Comparison of ENCODE assay signal across 8 cellular contexts in the genomic region with DNA sequence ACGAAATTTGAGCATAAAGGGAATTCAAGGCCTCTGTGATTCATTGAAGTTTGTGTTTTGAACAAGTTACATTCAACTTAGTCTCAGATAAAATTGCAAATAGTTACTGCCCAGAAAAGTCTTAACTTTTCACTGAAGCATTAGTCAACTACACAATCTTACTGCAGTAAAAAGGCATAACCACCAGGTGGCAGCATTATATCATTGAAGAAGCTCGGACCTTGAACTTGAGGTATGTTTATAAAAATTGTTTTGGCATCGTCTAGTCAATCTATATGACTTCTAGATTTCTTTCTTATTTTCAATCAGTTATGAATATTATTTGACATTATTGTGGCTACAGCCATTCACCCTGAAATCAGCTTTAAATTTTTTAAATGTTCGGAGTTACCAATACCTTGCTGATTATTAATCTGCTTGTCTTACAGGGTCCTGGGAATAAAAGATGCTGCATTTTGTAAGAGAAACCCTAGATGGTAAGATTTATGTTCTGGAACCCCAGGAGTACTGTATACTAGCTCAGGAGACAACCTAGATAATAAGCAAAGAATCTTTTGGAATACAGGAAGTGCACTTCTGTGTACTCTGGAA.
DNase-seq lines count a peak whose midpoint lies in the region; ATAC-seq, FAIRE-seq and TF ChIP-seq lines count a peak whose summit lies in the region.

No MANE protein-coding gene starts in this region.

- no peak overlapping the region for H3K27ac Mint-ChIP-seq in CD8-positive, alpha-beta memory T cell
- H3K27ac Mint-ChIP-seq in MCF 10A (ENCODE audit: low read depth, unreplicated experiment): no peak overlapping the region

- POLR2A ChIA-PET in CD8-positive, alpha-beta memory T cell (lab: Charles Lee): no interaction called here
- POLR2A ChIA-PET in IMR-90 (lab: Charles Lee; ENCODE audit: unreplicated experiment): no interaction called here
- POLR2A ChIA-PET in MCF 10A (lab: Yijun Ruan, JAX): interaction anchor here (0.7 to 2.5 kb wide), 7 partner anchors 15 to 462 kb away, joined by 3 to 9 read pairs (median 4); a partner anchor contains a TSS

- H3K79me1 ChIP-seq in IMR-90 (ENCODE audit: low read depth in 1 of 2, low read length in 2 of 2): no peaks in the 10 kb centered on the region

- H3K9me3 Mint-ChIP-seq in CD8-positive, alpha-beta memory T cell: no peaks in the 10 kb centered on the region
- no peaks in the 10 kb centered on the region for H3K9me3 Mint-ChIP-seq in MCF 10A (ENCODE audit: unreplicated experiment)

- BruUV-seq in IMR-90 (replicated peaks; lab: Mats Ljungman, UMichigan) (no TSS peak), MCF 10A (replicated peaks; lab: Mats Ljungman, UMichigan) (no TSS peak)

- peak; percentile 81 for FAIRE-seq in keratinocyte (lab: Jason Lieb, UNC)

- no CpG with 5 or more reads among the region's 4 CpGs for WGBS in IMR-90 (ENCODE audit: extremely low coverage in 2 of 2, insufficient read length in 1 of 2), 2 experiments

- no peak overlapping the region for H2BK20ac ChIP-seq in IMR-90 (ENCODE audit: low read depth, low read length)

- no peak overlapping the region for H3K9ac ChIP-seq in IMR-90 (ENCODE audit: low read depth, low read length)
- H3K9ac ChIP-seq in keratinocyte (ENCODE audit: control insufficient read depth, extremely low read depth, insufficient read depth, low read length): no peak overlapping the region

- H3K23ac ChIP-seq in IMR-90 (ENCODE audit: low read depth, low read length): no peak overlapping the region

- no peaks in the 10 kb centered on the region for H3K36me3 Mint-ChIP-seq in CD8-positive, alpha-beta memory T cell
- no peaks in the 10 kb centered on the region for H3K36me3 Mint-ChIP-seq in MCF 10A (ENCODE audit: insufficient read depth, unreplicated experiment)

- no peak overlapping the region for H2AFZ ChIP-seq in IMR-90 (replicated peaks; ENCODE audit: low read length, poor library complexity)
- H2AFZ ChIP-seq in keratinocyte (ENCODE audit: control insufficient read depth, low read length): no peak overlapping the region

- ATAC-seq in GM18867 (IDR thresholded peaks at IDR 0.05; ENCODE audit: unreplicated experiment) (peak; percentile 77), IMR-90 (ENCODE audit: low read depth) (peak; percentile 75), HG03135 (IDR thresholded peaks at IDR 0.05; ENCODE audit: unreplicated experiment) (no peak)

- H3K79me2 ChIP-seq in keratinocyte (ENCODE audit: control insufficient read depth, insufficient read depth, low read length): no peaks in the 10 kb centered on the region

- peak; percentile 93 for TF ChIP-seq RAD21 in IMR-90 (IDR thresholded peaks at IDR 0.05; ENCODE audit: low read length)

- H3K56ac ChIP-seq in IMR-90 (ENCODE audit: extremely low read depth, insufficient read depth, low read length): no peak overlapping the region

- no peaks in the 10 kb centered on the region for H3K4me1 Mint-ChIP-seq in CD8-positive, alpha-beta memory T cell
- peaks cover 5% of the 10 kb centered on the region for H3K4me1 Mint-ChIP-seq in MCF 10A (ENCODE audit: insufficient read depth, unreplicated experiment)

- no peaks in the 10 kb centered on the region for H3K4me1 ChIP-seq in CD8-positive, alpha-beta memory T cell (ENCODE audit: insufficient read depth, low read length)
- H3K4me1 ChIP-seq in IMR-90 (ENCODE audit: control insufficient read depth, insufficient read depth, low read length) (no peaks in the 10 kb centered on the region), SJCRH30 (no peaks in the 10 kb centered on the region), keratinocyte (ENCODE audit: control insufficient read depth, extremely low read depth, insufficient read depth, low read length) (peaks cover 25% of the 10 kb centered on the region)

- intact Hi-C loops in IMR-90 (cut with micrococcal nuclease) (loop anchor here (1.0 to 5.0 kb wide), 4 partner anchors 200 to 463 kb away; a partner anchor contains a TSS), MCF 10A (cut with micrococcal nuclease) (loop anchor here (1.0 to 10.0 kb wide), 5 partner anchors 200 to 463 kb away; a partner anchor contains a TSS)

- no peak overlapping the region for H2AK5ac ChIP-seq in IMR-90 (ENCODE audit: low read depth, low read length)

- H3K9me1 ChIP-seq in IMR-90 (ENCODE audit: insufficient read depth, low read length): no peaks in the 10 kb centered on the region
- H3K9me1 ChIP-seq in keratinocyte (ENCODE audit: control insufficient read depth, extremely low read depth, insufficient read depth, low read length): no peaks in the 10 kb centered on the region

- H3K4me2 ChIP-seq in IMR-90 (ENCODE audit: low read depth, low read length) (no peak overlapping the region), keratinocyte (ENCODE audit: control insufficient read depth, extremely low read depth, insufficient read depth, low read depth, low read length) (no peak overlapping the region)

- no peak overlapping the region for H2BK120ac ChIP-seq in IMR-90 (ENCODE audit: low read depth, low read length)

- in situ Hi-C loops in IMR-90 (cut with MboI; ENCODE audit: low sequenced_read_pairs): no loop called here

- H3K4me3 Mint-ChIP-seq in CD8-positive, alpha-beta memory T cell: no peak overlapping the region
- H3K4me3 Mint-ChIP-seq in MCF 10A (ENCODE audit: unreplicated experiment): no peak overlapping the region

- H2AK9ac ChIP-seq in IMR-90 (replicated peaks; ENCODE audit: low read depth, low read length, poor library complexity): no peak overlapping the region

- no peak overlapping the region for H3K27ac ChIP-seq in CD8-positive, alpha-beta memory T cell (ENCODE audit: low read depth, low read length)
- H3K27ac ChIP-seq in IMR-90 (ENCODE audit: insufficient read depth, low read length) (no peak overlapping the region), SJCRH30 (no peak overlapping the region), keratinocyte (ENCODE audit: control insufficient read depth, insufficient read depth, low read length) (no peak overlapping the region)

- H2BK5ac ChIP-seq in IMR-90 (ENCODE audit: low read depth, low read length, poor library complexity, severe bottlenecking): no peak overlapping the region

- H3K27me3 ChIP-seq in CD8-positive, alpha-beta memory T cell (ENCODE audit: insufficient read depth, low read length, poor library complexity, severe bottlenecking): no peaks in the 10 kb centered on the region
- H3K27me3 ChIP-seq in IMR-90 (ENCODE audit: control insufficient read depth, insufficient read depth, low read length): no peaks in the 10 kb centered on the region; the same call in 1 of the 2 replicates
- no peaks in the 10 kb centered on the region for H3K27me3 ChIP-seq in SJCRH30
- no peaks in the 10 kb centered on the region for H3K27me3 ChIP-seq in keratinocyte (ENCODE audit: control insufficient read depth, extremely low read depth, insufficient read depth, low read length)

- peak; percentile 6 to 57 (median 45) for DNase-seq in CD8-positive, alpha-beta memory T cell
- DNase-seq in IMR-90 (peak; percentile 75), SJCRH30 (peak; percentile 57 to 84), MCF 10A (ENCODE audit: unreplicated experiment) (peak; percentile 86), keratinocyte (ENCODE audit: low read depth, low spot score) (no peak)
- peak; percentile 1 for DNase-seq in stimulated activated CD8-positive, alpha-beta memory T cell treated with anti-CD3 and anti-CD28 coated beads, Interleukin-12 subunit alpha, Interleukin-12 subunit beta, amount 100 ng/mL, for 24 hours (ENCODE audit: extremely low read depth)

- H2BK15ac ChIP-seq in IMR-90 (ENCODE audit: low read depth, low read length): no peak overlapping the region

- CTCF ChIA-PET in CD8-positive, alpha-beta memory T cell (lab: Charles Lee): interaction anchor here (1.0 to 4.0 kb wide), 8 partner anchors 10 to 262 kb away, joined by 3 to 63 read pairs (median 10); a partner anchor contains a TSS
- CTCF ChIA-PET in IMR-90 (lab: Yijun Ruan, JAX): interaction anchor here (1.0 to 1.9 kb wide), 6 partner anchors 12 to 255 kb away, joined by 3 to 6 read pairs (median 4); a partner anchor contains a TSS
- CTCF ChIA-PET in MCF 10A (lab: Yijun Ruan, JAX): interaction anchor here (0.6 to 4.6 kb wide), 33 partner anchors 8 to 984 kb away, joined by 3 to 62 read pairs (median 4); a partner anchor contains a TSS

- no peak overlapping the region for H3K14ac ChIP-seq in IMR-90 (replicated peaks; ENCODE audit: low read depth, low read length)

- no peak overlapping the region for H3K18ac ChIP-seq in IMR-90 (ENCODE audit: low read depth, low read length)

- no peaks in the 10 kb centered on the region for H3K9me3 ChIP-seq in CD8-positive, alpha-beta memory T cell (ENCODE audit: low read length)
- H3K9me3 ChIP-seq in IMR-90 (ENCODE audit: control insufficient read depth, insufficient read depth, low read length) (no peaks in the 10 kb centered on the region), SJCRH30 (replicated peaks) (no peaks in the 10 kb centered on the region), keratinocyte (ENCODE audit: control insufficient read depth, low read depth, low read length) (no peaks in the 10 kb centered on the region)

- no peak overlapping the region for H3K4ac ChIP-seq in IMR-90 (ENCODE audit: low read depth, low read length)

- peaks cover 8 to 35% of the 10 kb centered on the region in 2 donors for H3K27me3 Mint-ChIP-seq in CD8-positive, alpha-beta memory T cell
- H3K27me3 Mint-ChIP-seq in MCF 10A (ENCODE audit: insufficient read depth, unreplicated experiment): no peaks in the 10 kb centered on the region

- H4K8ac ChIP-seq in IMR-90 (ENCODE audit: low read depth in 2 of 2, low read length in 2 of 2): no peak overlapping the region

- TF ChIP-seq CTCF in IMR-90 (conservative IDR thresholded peaks at IDR 0.05; ENCODE audit: low read depth, low read length) (peak; percentile 86), MCF 10A (IDR thresholded peaks at IDR 0.05; ENCODE audit: unreplicated experiment) (peak; percentile 85), keratinocyte (optimal IDR thresholded peaks at IDR 0.05 in 1 of 3, IDR thresholded peaks at IDR 0.05 in 1 of 3, conservative IDR thresholded peaks at IDR 0.05 in 1 of 3; ENCODE audit: extremely low read depth in 1 of 3, insufficient read depth in 2 of 3, low read length in 3 of 3) (peak in 2 of 3 experiments; percentile 47 to 61)

- no peak overlapping the region for H4K5ac ChIP-seq in IMR-90 (ENCODE audit: low read depth, low read length)

- dilution Hi-C loops in IMR-90 (cut with HindIII; ENCODE audit: low sequenced_read_pairs, unreplicated experiment) (no loop called here), keratinocyte (cut with MboI; ENCODE audit: extremely low pct_ligation_motif_present, low sequenced_read_pairs) (no loop called here)

- no peak overlapping the region for H4K91ac ChIP-seq in IMR-90 (ENCODE audit: insufficient read depth, low read depth, low read length)

- H4K20me1 ChIP-seq in IMR-90 (ENCODE audit: insufficient read depth, low read length) (no peaks in the 10 kb centered on the region), keratinocyte (ENCODE audit: control insufficient read depth, extremely low read depth, insufficient read depth, low read length) (no peaks in the 10 kb centered on the region)

- TF ChIP-seq POLR2A in IMR-90 (IDR thresholded peaks at IDR 0.05; ENCODE audit: low read depth, low read length): no peak

- no peaks in the 10 kb centered on the region for H3K36me3 ChIP-seq in CD8-positive, alpha-beta memory T cell (ENCODE audit: insufficient read depth, low read length)
- H3K36me3 ChIP-seq in IMR-90 (ENCODE audit: control insufficient read depth, insufficient read depth, low read length) (no peaks in the 10 kb centered on the region), SJCRH30 (no peaks in the 10 kb centered on the region), keratinocyte (ENCODE audit: control insufficient read depth in 2 of 2, extremely low read depth in 1 of 2, insufficient read depth in 2 of 2, low read length in 2 of 2) (no peaks in the 10 kb centered on the region)

- no peak overlapping the region for H3K4me3 ChIP-seq in CD8-positive, alpha-beta memory T cell (ENCODE audit: low read length)
- H3K4me3 ChIP-seq in IMR-90 (ENCODE audit: insufficient read depth, low read depth, low read length): no peak overlapping the region
- H3K4me3 ChIP-seq in SJCRH30: no peak overlapping the region
- no peak overlapping the region for H3K4me3 ChIP-seq in keratinocyte (ENCODE audit: control insufficient read depth in 2 of 3, extremely low read depth in 1 of 3, insufficient read depth in 2 of 3, low read depth in 1 of 3, low read length in 3 of 3)
